In genomic region chr2:70248810-70249438, GRCh38 we compare ENCODE assay signal across 8 cellular contexts. TPM values are rescaled to one million over a fixed set of nuclear protein-coding genes. Genes with fewer than 3 reads are reported as not detected.
DNase-seq lines count a peak whose midpoint lies in the region; ATAC-seq, FAIRE-seq and TF ChIP-seq lines count a peak whose summit lies in the region.

No MANE protein-coding gene starts in this region.

- H3K27me3 ChIP-seq in H1 (replicated peaks in 1 of 4; ENCODE audit: control insufficient read depth in 3 of 4, extremely low read depth in 1 of 4, insufficient read depth in 3 of 4, low read length in 3 of 4) (no peaks in the 10 kb centered on the region), mucosa of rectum (ENCODE audit: control insufficient read depth in 2 of 2, insufficient read depth in 2 of 2, low read length in 2 of 2) (no peaks in the 10 kb centered on the region)

- no peak overlapping the region for H3K14ac ChIP-seq in H1 (ENCODE audit: insufficient read length)

- peak overlapping the region; percentile 89 for H4K91ac ChIP-seq in H1 (replicated peaks; ENCODE audit: insufficient read length, low read length)

- ATAC-seq in Right ventricle myocardium inferior (peak; percentile 81), HG03354 (IDR thresholded peaks at IDR 0.05; ENCODE audit: poor library complexity, severe bottlenecking, unreplicated experiment) (peak; percentile 53)
- peak; percentile 64 for ATAC-seq in activated CD8-positive, alpha-beta T cell treated with anti-CD3 and anti-CD28 coated beads, Interleukin-2, amount 10 ng/mL, durations not matched to agents 7 days and 5 days

- no peak overlapping the region for H2BK120ac ChIP-seq in H1 (replicated peaks; ENCODE audit: low read depth, low read length)

- intact Hi-C loops in Right ventricle myocardium inferior (cut with DNase I), result loop anchor here (5.0 kb wide), 1 partner anchor 53 kb away; the partner anchor contains the start of gene FAM136A
- intact Hi-C loops in cardiac septum (cut with DNase I), result loop anchor here (1.0 to 5.0 kb wide), 3 partner anchors 44 to 337 kb away; partner anchors contain the start of genes PCBP1 and SNRPG

- peaks cover 33% of the 10 kb centered on the region for H3K4me1 Mint-ChIP-seq in activated CD8-positive, alpha-beta T cell treated with anti-CD3 and anti-CD28 coated beads, Interleukin-2, amount 10 ng/mL, durations not matched to agents 7 days and 5 days (ENCODE audit: low read depth)

- H3K4me2 ChIP-seq in H1 (ENCODE audit: insufficient read depth in 1 of 2, low read depth in 2 of 2, low read length in 2 of 2), result peak overlapping the region; percentile 17 to 64

- H2AK5ac ChIP-seq in H1 (ENCODE audit: low read depth, low read length), result no peak overlapping the region

- no peak overlapping the region for H2AFZ ChIP-seq in H1 (ENCODE audit: low read length)

- no peak for TF ChIP-seq RAD21 in H1 (IDR thresholded peaks at IDR 0.05 in 1 of 2, conservative IDR thresholded peaks at IDR 0.05 in 1 of 2; ENCODE audit: low read depth in 2 of 2, low read length in 2 of 2)

- H3K56ac ChIP-seq in H1 (replicated peaks; ENCODE audit: insufficient read length, low read depth, low read length), result peak overlapping the region; percentile 96

- H3K27ac ChIP-seq in H1 (ENCODE audit: low read depth, low read length), result peak overlapping the region; percentile 99
- H3K27ac ChIP-seq in mucosa of rectum (ENCODE audit: low read depth in 2 of 2, low read length in 2 of 2), result peak overlapping the region; percentile 94 to 97

- H3K4me1 ChIP-seq in H1 (replicated peaks in 1 of 4; ENCODE audit: control insufficient read depth in 3 of 4, insufficient read depth in 4 of 4, low read length in 3 of 4) (peaks cover 0 to 1% (median under 1%) of the 10 kb centered on the region in 4 experiments; a peak in 4 of 7 replicates), mucosa of rectum (ENCODE audit: control insufficient read depth in 2 of 2, insufficient read depth in 2 of 2, low read length in 2 of 2) (peaks cover 7 to 8% of the 10 kb centered on the region in 2 donors)

- peak overlapping the region; percentile 96 for H4K5ac ChIP-seq in H1 (ENCODE audit: insufficient read length, low read depth, low read length)

- H3K79me1 ChIP-seq in H1 (ENCODE audit: low read depth, low read length), result no peaks in the 10 kb centered on the region

- no peak for TF ChIP-seq EP300 in H1 (IDR thresholded peaks at IDR 0.05; ENCODE audit: borderline replicate concordance in 1 of 2, low read depth in 2 of 2, low read length in 2 of 2)

- H2BK15ac ChIP-seq in H1 (ENCODE audit: low read length), result no peak overlapping the region

- CTCF ChIA-PET in activated CD8-positive, alpha-beta T cell treated with anti-CD3 and anti-CD28 coated beads, Interleukin-2, amount 10 ng/mL, durations not matched to agents 7 days and 5 days (lab: Charles Lee), result interaction anchor here (0.7 to 0.9 kb wide), 2 partner anchors 45 to 53 kb away, joined by 4 read pairs; partner anchors contain the start of genes FAM136A and SNRPG
- CTCF ChIA-PET in H1 (lab: Charles Lee; ENCODE audit: partially characterized antibody), result no interaction called here

- 2% methylated on average over 24 of the region's 24 CpGs; no CpG with 5 or more reads in 1 of the 2 experiments for WGBS in H1 (ENCODE audit: extremely low coverage in 1 of 2, insufficient coverage in 1 of 2, insufficient read length in 1 of 2, insufficient replicate concordance in 2 of 2, low coverage in 1 of 2, low lambda C conversion rate in 2 of 2, missing lambda C conversion rate in 1 of 2), 2 experiments

- peaks cover 35% of the 10 kb centered on the region for H3K36me3 Mint-ChIP-seq in activated CD8-positive, alpha-beta T cell treated with anti-CD3 and anti-CD28 coated beads, Interleukin-2, amount 10 ng/mL, durations not matched to agents 7 days and 5 days (ENCODE audit: low read depth)

- peak overlapping the region; percentile 98 for H3K27ac Mint-ChIP-seq in activated CD8-positive, alpha-beta T cell treated with anti-CD3 and anti-CD28 coated beads, Interleukin-2, amount 10 ng/mL, durations not matched to agents 7 days and 5 days

- no peak overlapping the region; the same call in 1 of the 2 replicates for H2BK12ac ChIP-seq in H1 (ENCODE audit: low read depth, low read length)

- no peak overlapping the region; the same call in 1 of the 2 replicates for H2BK5ac ChIP-seq in H1 (ENCODE audit: low read depth, low read length)

- H3K23ac ChIP-seq in H1 (ENCODE audit: insufficient read length), result no peak overlapping the region

- H3K4me3 ChIP-seq in H1 (ENCODE audit: extremely low read depth in 1 of 4, insufficient read depth in 2 of 4, low read depth in 3 of 4, low read length in 4 of 4) (peak overlapping the region; percentile 82 to 100 (median 98)), mucosa of rectum (ENCODE audit: low read length in 2 of 2) (peak overlapping the region; percentile 95 to 96)

- POLR2A ChIA-PET in activated CD8-positive, alpha-beta T cell treated with anti-CD3 and anti-CD28 coated beads, Interleukin-2, amount 10 ng/mL, durations not matched to agents 7 days and 5 days (lab: Charles Lee), result interaction anchor here (0.5 to 4.3 kb wide), 4 partner anchors 9 to 58 kb away, joined by 3 to 35 read pairs (median 17); partner anchors contain the start of genes C2orf42, PCYOX1 and SNRPG
- POLR2A ChIA-PET in H1 (lab: Charles Lee; ENCODE audit: partially characterized antibody), result interaction anchor here (0.6 to 4.6 kb wide), 14 partner anchors 9 to 355 kb away, joined by 3 to 42 read pairs (median 4); partner anchors contain the start of genes C2orf42, FAM136A, PCYOX1 and SNRNP27

- H3K9me3 Mint-ChIP-seq in activated CD8-positive, alpha-beta T cell treated with anti-CD3 and anti-CD28 coated beads, Interleukin-2, amount 10 ng/mL, durations not matched to agents 7 days and 5 days (ENCODE audit: insufficient read depth), result no peaks in the 10 kb centered on the region

- DNase-seq in Right ventricle myocardium inferior (ENCODE audit: missing footprints), result peak; percentile 92
- no peak for DNase-seq in cardiac septum (ENCODE audit: low spot score)
- DNase-seq in NCI-H82 (lab: John Stamatoyannopoulos, UW), result peak; percentile 97
- peak; percentile 93 for DNase-seq in activated CD8-positive, alpha-beta T cell treated with anti-CD3 and anti-CD28 coated beads, Interleukin-2, amount 10 ng/mL, durations not matched to agents 7 days and 5 days
- peak; percentile 53 to 97 for DNase-seq in H1 (ENCODE audit: low read depth in 1 of 2, low spot score in 2 of 2)
- peak; percentile 87 for DNase-seq in stimulated activated CD8-positive, alpha-beta memory T cell treated with anti-CD3 and anti-CD28 coated beads, Interleukin-4, amount 100 ng/mL, for 24 hours (ENCODE audit: low read depth)

- H2BK20ac ChIP-seq in H1 (ENCODE audit: low read length), result no peak overlapping the region

- peak overlapping the region; percentile 81 for H3K4ac ChIP-seq in H1 (replicated peaks; ENCODE audit: insufficient read length, low read depth, low read length)

- no peak overlapping the region; the same call in 1 of the 2 replicates for H3K18ac ChIP-seq in H1 (ENCODE audit: extremely low read depth, low read length)

- H3K4me3 Mint-ChIP-seq in activated CD8-positive, alpha-beta T cell treated with anti-CD3 and anti-CD28 coated beads, Interleukin-2, amount 10 ng/mL, durations not matched to agents 7 days and 5 days, result peak overlapping the region; percentile 99

- no peaks in the 10 kb centered on the region for H3K9me3 ChIP-seq in H1 (ENCODE audit: insufficient read depth in 2 of 2, low read depth in 1 of 2, low read length in 1 of 2)
- no peaks in the 10 kb centered on the region for H3K9me3 ChIP-seq in mucosa of rectum (ENCODE audit: control insufficient read depth in 2 of 2, low read length in 2 of 2)

- no peak for FAIRE-seq in H1 (lab: Jason Lieb, UNC)

- H3K23me2 ChIP-seq in H1 (ENCODE audit: low read depth, low read length), result 0 out of 2 replicates have a peak, but pooled peaks cover 4% of the 10 kb centered on the region

- H3K9ac ChIP-seq in H1 (replicated peaks in 1 of 4; ENCODE audit: extremely low read depth in 1 of 4, low read depth in 3 of 4, low read length in 3 of 4) (peak overlapping the region; percentile 92 to 100 (median 100)), mucosa of rectum (ENCODE audit: low read depth in 1 of 2, low read length in 2 of 2) (peak overlapping the region; percentile 96 to 100)

- no peaks in the 10 kb centered on the region for H3K27me3 Mint-ChIP-seq in activated CD8-positive, alpha-beta T cell treated with anti-CD3 and anti-CD28 coated beads, Interleukin-2, amount 10 ng/mL, durations not matched to agents 7 days and 5 days (ENCODE audit: low read depth)

- peaks cover 0 to 8% (median 0%) of the 10 kb centered on the region in 4 experiments; a peak in 1 of 8 replicates for H3K36me3 ChIP-seq in H1 (ENCODE audit: control insufficient read depth in 2 of 4, insufficient read depth in 4 of 4, low read length in 3 of 4)
- H3K36me3 ChIP-seq in mucosa of rectum (ENCODE audit: control insufficient read depth in 2 of 2, insufficient read depth in 2 of 2, low read length in 2 of 2), result peaks cover 0 to under 1% of the 10 kb centered on the region in 2 donors

- H4K20me1 ChIP-seq in H1 (replicated peaks in 1 of 2; ENCODE audit: control insufficient read depth in 1 of 2, insufficient read depth in 2 of 2, low read length in 2 of 2), result peaks cover 0 to 5% of the 10 kb centered on the region in 2 experiments

- peaks cover 31 to 44% of the 10 kb centered on the region in 2 experiments for H3K79me2 ChIP-seq in H1 (ENCODE audit: control insufficient read depth in 1 of 2, insufficient read depth in 2 of 2, low read length in 2 of 2)

- peak overlapping the region; percentile 100; the same call in 1 of the 2 replicates for H4K8ac ChIP-seq in H1 (ENCODE audit: extremely low read depth, insufficient read depth, low read length)

- no peak for TF ChIP-seq CTCF in H1 (IDR thresholded peaks at IDR 0.05; ENCODE audit: control extremely low read depth in 1 of 3, insufficient read depth in 1 of 3, low read depth in 1 of 3, low read length in 3 of 3)

- TF ChIP-seq POLR2A in H1 (IDR thresholded peaks at IDR 0.05; ENCODE audit: control extremely low read depth in 1 of 2, low read depth in 2 of 2, low read length in 2 of 2), result no peak

RNA-seq across cellular contexts. Expression of gene TIA1, which starts 0.5 kb away (rescaled TPM):
- total RNA-seq in Right ventricle myocardium inferior, result 49.1 TPM
- total RNA-seq in cardiac septum, result 49.4 TPM
- 100 to 1,000 TPM; 119 to 125 TPM for total RNA-seq in activated CD8-positive, alpha-beta T cell treated with anti-CD3 and anti-CD28 coated beads, Interleukin-2, amount 10 ng/mL, durations not matched to agents 7 days and 5 days
- total RNA-seq in H1 (2021; fragmentation: NEBNext Ultra II Directional; extraction: Animal tissue kit (Norgen Biotek cat#: 25700)), result 152 and 181 TPM in 2 replicates
- 44.5 and 58.6 TPM in 2 replicates for polyA plus RNA-seq in H1 (2011; rRNA removed)
- polyA plus RNA-seq in H1 (2011; cell fraction: cytosol; rRNA removed), result 98.7 TPM
- polyA plus RNA-seq in H1 (2011; cell fraction: nucleus; rRNA removed), result 190 TPM
- 111 to 151 TPM (median 137 TPM) in 4 replicates for polyA plus RNA-seq in H1 (2012, experiment 1 of 2)
- polyA plus RNA-seq in H1 (2012, experiment 2 of 2), result 8.8 TPM
- polyA plus RNA-seq in H1 (2013, experiment 1 of 2), result 107 TPM
- 83.9 TPM for polyA plus RNA-seq in H1 (2013, experiment 2 of 2)
- 210 and 327 TPM in 2 replicates for polyA minus RNA-seq in H1 (2011; rRNA and poly(A)+ RNA removed)
- polyA minus RNA-seq in H1 (2011; cell fraction: cytosol; rRNA and poly(A)+ RNA removed), result 128 TPM
- polyA minus RNA-seq in H1 (2011; cell fraction: nucleus; rRNA and poly(A)+ RNA removed), result 172 TPM

RNA-seq across cellular contexts. Expression of gene PCYOX1, which starts 9.0 kb away (rescaled TPM):
- total RNA-seq in Right ventricle myocardium inferior (104 TPM), cardiac septum (43.0 TPM)
- 10 to 100 TPM; 14.5 to 15.2 TPM for total RNA-seq in activated CD8-positive, alpha-beta T cell treated with anti-CD3 and anti-CD28 coated beads, Interleukin-2, amount 10 ng/mL, durations not matched to agents 7 days and 5 days
- total RNA-seq in H1 (2021; fragmentation: NEBNext Ultra II Directional; extraction: Animal tissue kit (Norgen Biotek cat#: 25700)), result 41.9 and 48.5 TPM in 2 replicates
- 6.6 and 9.1 TPM in 2 replicates for polyA plus RNA-seq in H1 (2011; rRNA removed)
- polyA plus RNA-seq in H1 (2011; cell fraction: cytosol; rRNA removed), result 11.8 TPM
- polyA plus RNA-seq in H1 (2011; cell fraction: nucleus; rRNA removed), result 13.0 TPM
- 21.2 to 36.9 TPM (median 23.7 TPM) in 4 replicates for polyA plus RNA-seq in H1 (2012, experiment 1 of 2)
- polyA plus RNA-seq in H1 (2012, experiment 2 of 2), result 2.2 TPM
- polyA plus RNA-seq in H1 (2013, experiment 1 of 2), result 59.2 TPM
- 60.9 TPM for polyA plus RNA-seq in H1 (2013, experiment 2 of 2)
- 27.0 and 36.1 TPM in 2 replicates for polyA minus RNA-seq in H1 (2011; rRNA and poly(A)+ RNA removed)
- polyA minus RNA-seq in H1 (2011; cell fraction: cytosol; rRNA and poly(A)+ RNA removed), result 10.3 TPM
- 27.3 TPM for polyA minus RNA-seq in H1 (2011; cell fraction: nucleus; rRNA and poly(A)+ RNA removed)

RNA-seq across cellular contexts. Expression of gene SNRPG, which starts 44.6 kb away (rescaled TPM):
- 159 TPM for total RNA-seq in Right ventricle myocardium inferior
- 109 TPM for total RNA-seq in cardiac septum
- 100 to 1,000 TPM; 385 to 389 TPM for total RNA-seq in activated CD8-positive, alpha-beta T cell treated with anti-CD3 and anti-CD28 coated beads, Interleukin-2, amount 10 ng/mL, durations not matched to agents 7 days and 5 days
- 429 and 466 TPM in 2 replicates for total RNA-seq in H1 (2021; fragmentation: NEBNext Ultra II Directional; extraction: Animal tissue kit (Norgen Biotek cat#: 25700))
- 96.0 and 195 TPM in 2 replicates for polyA plus RNA-seq in H1 (2011; rRNA removed)
- 522 TPM for polyA plus RNA-seq in H1 (2011; cell fraction: cytosol; rRNA removed)
- 67.1 TPM for polyA plus RNA-seq in H1 (2011; cell fraction: nucleus; rRNA removed)
- polyA plus RNA-seq in H1 (2012, experiment 1 of 2), result 314 to 628 TPM (median 334 TPM) in 4 replicates
- 329 TPM for polyA plus RNA-seq in H1 (2012, experiment 2 of 2)
- 630 TPM for polyA plus RNA-seq in H1 (2013, experiment 1 of 2)
- 691 TPM for polyA plus RNA-seq in H1 (2013, experiment 2 of 2)
- polyA minus RNA-seq in H1 (2011; rRNA and poly(A)+ RNA removed), result 23.3 and 28.4 TPM in 2 replicates
- 27.9 TPM for polyA minus RNA-seq in H1 (2011; cell fraction: cytosol; rRNA and poly(A)+ RNA removed)
- polyA minus RNA-seq in H1 (2011; cell fraction: nucleus; rRNA and poly(A)+ RNA removed), result 32.2 TPM

RNA-seq across cellular contexts. Expression of gene FAM136A, which starts 52.9 kb away (rescaled TPM):
- total RNA-seq in Right ventricle myocardium inferior, result 26.0 TPM
- 21.3 TPM for total RNA-seq in cardiac septum
- total RNA-seq in activated CD8-positive, alpha-beta T cell treated with anti-CD3 and anti-CD28 coated beads, Interleukin-2, amount 10 ng/mL, durations not matched to agents 7 days and 5 days, result 10 to 100 TPM; 45.5 to 51.0 TPM
- 118 and 122 TPM in 2 replicates for total RNA-seq in H1 (2021; fragmentation: NEBNext Ultra II Directional; extraction: Animal tissue kit (Norgen Biotek cat#: 25700))
- polyA plus RNA-seq in H1 (2011; rRNA removed), result 48.9 and 58.2 TPM in 2 replicates
- polyA plus RNA-seq in H1 (2011; cell fraction: cytosol; rRNA removed), result 82.0 TPM
- polyA plus RNA-seq in H1 (2011; cell fraction: nucleus; rRNA removed), result 37.1 TPM
- 86.6 to 112 TPM (median 99.0 TPM) in 4 replicates for polyA plus RNA-seq in H1 (2012, experiment 1 of 2)
- polyA plus RNA-seq in H1 (2012, experiment 2 of 2), result 40.8 TPM
- 76.4 TPM for polyA plus RNA-seq in H1 (2013, experiment 1 of 2)
- 78.7 TPM for polyA plus RNA-seq in H1 (2013, experiment 2 of 2)
- 31.3 and 37.2 TPM in 2 replicates for polyA minus RNA-seq in H1 (2011; rRNA and poly(A)+ RNA removed)
- polyA minus RNA-seq in H1 (2011; cell fraction: cytosol; rRNA and poly(A)+ RNA removed), result 29.8 TPM
- polyA minus RNA-seq in H1 (2011; cell fraction: nucleus; rRNA and poly(A)+ RNA removed), result 22.7 TPM

RNA-seq across cellular contexts. Expression of gene C2orf42, which starts 58.1 kb away (rescaled TPM):
- total RNA-seq in Right ventricle myocardium inferior (14.1 TPM), cardiac septum (12.3 TPM)
- total RNA-seq in activated CD8-positive, alpha-beta T cell treated with anti-CD3 and anti-CD28 coated beads, Interleukin-2, amount 10 ng/mL, durations not matched to agents 7 days and 5 days, result 10 to 100 TPM; 23.0 to 29.4 TPM
- 9.4 and 10.7 TPM in 2 replicates for total RNA-seq in H1 (2021; fragmentation: NEBNext Ultra II Directional; extraction: Animal tissue kit (Norgen Biotek cat#: 25700))
- polyA plus RNA-seq in H1 (2011; rRNA removed), result 3.9 and 4.7 TPM in 2 replicates
- 5.9 TPM for polyA plus RNA-seq in H1 (2011; cell fraction: cytosol; rRNA removed)
- 11.2 TPM for polyA plus RNA-seq in H1 (2011; cell fraction: nucleus; rRNA removed)
- 5.9 to 7.6 TPM (median 6.9 TPM) in 4 replicates for polyA plus RNA-seq in H1 (2012, experiment 1 of 2)
- 2.3 TPM for polyA plus RNA-seq in H1 (2012, experiment 2 of 2)
- polyA plus RNA-seq in H1 (2013, experiment 1 of 2), result 4.9 TPM
- 4.5 TPM for polyA plus RNA-seq in H1 (2013, experiment 2 of 2)
- polyA minus RNA-seq in H1 (2011; rRNA and poly(A)+ RNA removed), result 21.7 and 27.5 TPM in 2 replicates
- polyA minus RNA-seq in H1 (2011; cell fraction: cytosol; rRNA and poly(A)+ RNA removed), result 11.7 TPM
- 21.0 TPM for polyA minus RNA-seq in H1 (2011; cell fraction: nucleus; rRNA and poly(A)+ RNA removed)
